Comparison of ENCODE assay signal across 8 cellular contexts in the genomic region with DNA sequence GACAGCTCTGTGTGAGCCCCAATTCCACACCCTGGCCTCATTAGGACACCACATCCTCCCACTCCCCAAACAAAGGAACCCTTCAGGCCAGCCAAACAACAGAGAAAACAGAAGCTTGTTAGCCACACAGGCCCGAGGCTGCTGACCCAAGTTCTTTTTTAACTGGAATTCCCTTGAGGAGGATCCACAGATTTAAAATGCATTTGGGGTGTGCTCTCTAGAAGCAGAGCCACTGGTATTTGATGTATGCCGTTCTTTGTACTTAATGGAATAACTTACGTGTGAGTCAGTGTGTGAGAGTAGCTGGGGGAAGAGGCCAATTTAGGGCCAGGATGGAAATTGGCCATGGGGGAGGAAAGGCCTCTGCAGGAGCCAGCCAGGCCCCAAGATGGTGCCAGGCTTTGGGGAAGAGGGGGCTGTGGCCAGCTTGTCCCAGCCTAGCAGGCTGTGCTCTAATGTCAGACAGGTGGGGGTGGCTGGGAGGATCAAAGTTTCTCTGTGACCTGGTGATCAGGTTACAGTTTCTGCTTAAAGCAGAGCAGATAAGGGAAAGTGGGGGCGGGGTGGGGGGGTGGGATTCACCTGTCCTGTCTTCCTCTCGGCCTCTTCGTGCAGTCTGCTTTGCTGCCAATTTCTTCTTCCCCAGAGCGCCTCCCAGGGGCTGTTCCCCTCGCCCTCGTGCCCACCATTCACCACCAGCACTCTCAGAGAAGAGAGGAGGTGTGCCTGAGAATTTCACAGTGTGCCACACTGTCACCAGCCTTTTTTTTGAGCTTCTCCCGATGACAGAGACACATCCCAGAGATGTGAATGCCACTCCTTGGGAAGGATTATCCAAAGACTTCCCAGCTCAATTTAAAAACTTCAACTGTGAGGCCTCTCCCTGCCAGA. TPM values are rescaled to one million over a fixed set of nuclear protein-coding genes. Genes with fewer than 3 reads are reported as not detected.
A peak's percentile ranks its signal among the peaks of the same experiment; 100 is the strongest.
DNase-seq lines count a peak whose midpoint lies in the region; ATAC-seq and TF ChIP-seq lines count a peak whose summit lies in the region.

No MANE protein-coding gene starts in this region.

- TF ChIP-seq CTCF in AG04450 (IDR thresholded peaks at IDR 0.05; ENCODE audit: low read depth, low read length) (no peak), coronary artery (IDR thresholded peaks at IDR 0.05) (no peak), left lung (IDR thresholded peaks at IDR 0.05) (no peak), upper lobe of left lung (IDR thresholded peaks at IDR 0.05) (no peak), CD14-positive monocyte (IDR thresholded peaks at IDR 0.05) (no peak)

- CTCF ChIA-PET in AG04450 (lab: Charles Lee) = interaction anchor here (0.6 to 1.8 kb wide), 6 partner anchors 14 to 425 kb away, joined by 3 to 13 read pairs (median 5); partner anchors contain the start of gene RASD1
- CTCF ChIA-PET in activated CD4-positive, alpha-beta memory T cell treated with anti-CD3 and anti-CD28 coated beads for 36 hours (lab: Charles Lee) = interaction anchor here (0.9 to 1.4 kb wide), 5 partner anchors 22 to 129 kb away, joined by 3 to 4 read pairs (median 3); no protein-coding TSS in a partner anchor

- POLR2A ChIA-PET in AG04450 (lab: Yijun Ruan, JAX) = interaction anchor here (0.6 to 1.6 kb wide), 6 partner anchors 14 to 684 kb away, joined by 3 to 7 read pairs (median 4); partner anchors contain the start of genes DRC3, FLCN and TOM1L2
- POLR2A ChIA-PET in activated CD4-positive, alpha-beta memory T cell treated with anti-CD3 and anti-CD28 coated beads for 36 hours (lab: Charles Lee) = no interaction called here

- H3K27ac Mint-ChIP-seq in CD14-positive monocyte = peak overlapping the region in 2 of 7 donors; percentile 61 to 85
- no peak overlapping the region for H3K27ac Mint-ChIP-seq in activated CD4-positive, alpha-beta memory T cell treated with anti-CD3 and anti-CD28 coated beads for 36 hours

- H3K4me1 ChIP-seq in left lung (peaks cover 20 to 43% of the 10 kb centered on the region in 2 donors), upper lobe of left lung (peaks cover 20 to 41% (median 31%) of the 10 kb centered on the region in 4 donors)

- intact Hi-C loops in left lung (cut with DNase I) (no loop called here), CD14-positive monocyte (cut with micrococcal nuclease) (no loop called here)
- intact Hi-C loops in activated CD4-positive, alpha-beta memory T cell treated with anti-CD3 and anti-CD28 coated beads for 36 hours (cut with micrococcal nuclease) = no loop called here

- peaks cover 5 to 12% of the 10 kb centered on the region in 2 donors for H3K36me3 Mint-ChIP-seq in CD14-positive monocyte
- no peaks in the 10 kb centered on the region for H3K36me3 Mint-ChIP-seq in activated CD4-positive, alpha-beta memory T cell treated with anti-CD3 and anti-CD28 coated beads for 36 hours

- no peak overlapping the region for H3K4me3 Mint-ChIP-seq in CD14-positive monocyte
- H3K4me3 Mint-ChIP-seq in activated CD4-positive, alpha-beta memory T cell treated with anti-CD3 and anti-CD28 coated beads for 36 hours = no peak overlapping the region

- peaks cover 0 to 3% (median 2%) of the 10 kb centered on the region in 3 donors for H3K27me3 Mint-ChIP-seq in CD14-positive monocyte (ENCODE audit: low read depth in 3 of 3)
- H3K27me3 Mint-ChIP-seq in activated CD4-positive, alpha-beta memory T cell treated with anti-CD3 and anti-CD28 coated beads for 36 hours = no peaks in the 10 kb centered on the region

- WGBS in upper lobe of left lung, 2 donors = 69 to 75% methylated on average over 9 to 10 of the region's 10 CpGs

- TF ChIP-seq EP300 in upper lobe of left lung (IDR thresholded peaks at IDR 0.05) = no peak

- H3K4me1 Mint-ChIP-seq in CD14-positive monocyte = peaks cover 25% of the 10 kb centered on the region
- H3K4me1 Mint-ChIP-seq in activated CD4-positive, alpha-beta memory T cell treated with anti-CD3 and anti-CD28 coated beads for 36 hours (ENCODE audit: low read depth) = peaks cover 4% of the 10 kb centered on the region

- H3K36me3 ChIP-seq in left lung (no peaks in the 10 kb centered on the region), upper lobe of left lung (no peaks in the 10 kb centered on the region)

- H3K9me3 ChIP-seq in AG04450 (ENCODE audit: control insufficient read depth, insufficient read depth, low read length) (no peaks in the 10 kb centered on the region), left lung (no peaks in the 10 kb centered on the region), upper lobe of left lung (no peaks in the 10 kb centered on the region)

- no peak for TF ChIP-seq POLR2A in upper lobe of left lung (IDR thresholded peaks at IDR 0.05)

- ATAC-seq in left lung = peak; percentile 74
- ATAC-seq in upper lobe of left lung (ENCODE audit: low FRiP score in 2 of 2) = peak; percentile 70 to 74

- H3K27ac ChIP-seq in AG04450 (ENCODE audit: low read depth, low read length) = peak overlapping the region; percentile 92
- H3K27ac ChIP-seq in coronary artery = peak overlapping the region; percentile 37 to 67
- H3K27ac ChIP-seq in left lung = peak overlapping the region; percentile 24 to 72
- H3K27ac ChIP-seq in upper lobe of left lung = peak overlapping the region; percentile 44 to 57 (median 54)

- DNase-seq in AG04450 (ENCODE audit: low read depth, low spot score) = peak; percentile 81
- DNase-seq in LoVo (ENCODE audit: low spot score) = peak; percentile 83
- no peak for DNase-seq in coronary artery (ENCODE audit: low spot score)
- no peak for DNase-seq in left lung
- no peak for DNase-seq in upper lobe of left lung
- DNase-seq in stimulated activated CD4-positive, alpha-beta T cell treated with anti-CD3 and anti-CD28 coated beads, Interleukin-4, amount 100 ng/mL, for 1 hour = no peak
- no peak for DNase-seq in CD14-positive monocyte (ENCODE audit: low spot score)
- no peak for DNase-seq in activated CD4-positive, alpha-beta memory T cell treated with anti-CD3 and anti-CD28 coated beads for 36 hours

- no peak overlapping the region for H3K4me3 ChIP-seq in AG04450 (ENCODE audit: low read depth, low read length)
- no peak overlapping the region for H3K4me3 ChIP-seq in coronary artery
- H3K4me3 ChIP-seq in left lung = no peak overlapping the region
- no peak overlapping the region for H3K4me3 ChIP-seq in upper lobe of left lung

- H3K27me3 ChIP-seq in AG04450 (ENCODE audit: control insufficient read depth, insufficient read depth, low read length) = no peaks in the 10 kb centered on the region
- H3K27me3 ChIP-seq in left lung = no peaks in the 10 kb centered on the region
- no peaks in the 10 kb centered on the region for H3K27me3 ChIP-seq in upper lobe of left lung

- H3K9me3 Mint-ChIP-seq in CD14-positive monocyte = peaks cover 0 to 11% (median 7%) of the 10 kb centered on the region in 7 donors
- H3K9me3 Mint-ChIP-seq in activated CD4-positive, alpha-beta memory T cell treated with anti-CD3 and anti-CD28 coated beads for 36 hours = no peaks in the 10 kb centered on the region

RNA-seq across cellular contexts. Expression of gene TOM1L2, which starts 50.8 kb away (rescaled TPM):
- polyA plus RNA-seq in AG04450 (2011; rRNA removed) (24.1 and 25.5 TPM in 2 replicates), CD14-positive monocyte (1 to 10 TPM; 1.7 to 2.8 TPM)
- polyA minus RNA-seq in AG04450 (2011; rRNA and poly(A)+ RNA removed) = 34.5 and 37.5 TPM in 2 replicates
- total RNA-seq in left lung (10 to 100 TPM; 56.4 to 71.2 TPM), upper lobe of left lung (100 to 1,000 TPM in 1 of 6 donors, 10 to 100 TPM in 5; 54.2 to 134 (median 72.9) TPM)
- 10 to 100 TPM; 11.1 to 12.7 TPM for total RNA-seq in activated CD4-positive, alpha-beta memory T cell treated with anti-CD3 and anti-CD28 coated beads for 36 hours

RNA-seq across cellular contexts. Expression of gene DRC3, which starts 51.2 kb away (rescaled TPM):
- polyA plus RNA-seq in AG04450 (2011; rRNA removed) (0.52 and 0.77 TPM in 2 replicates), CD14-positive monocyte (under 1 TPM; 0.39 to 0.58 TPM)
- 0.43 and 1.6 TPM in 2 replicates for polyA minus RNA-seq in AG04450 (2011; rRNA and poly(A)+ RNA removed)
- total RNA-seq in left lung (1 to 10 TPM; 3.6 to 7.6 TPM), upper lobe of left lung (10 to 100 TPM in 4 of 6 donors, 1 to 10 TPM in 2; 1.5 to 46.2 (median 11.4) TPM)
- under 1 TPM; 0.34 to 0.52 TPM for total RNA-seq in activated CD4-positive, alpha-beta memory T cell treated with anti-CD3 and anti-CD28 coated beads for 36 hours

Comparison
In these comparisons a context has a peak if more than half of its experiments do, and no peak if none do; other contexts are left out.
1. DNase-seq: peak in AG04450 (single experiment) and LoVo (single experiment); none in coronary artery (single experiment), left lung (0 of 2), upper lobe of left lung (0 of 2), stimulated activated CD4-positive, alpha-beta T cell treated with anti-CD3 and anti-CD28 coated beads, Interleukin-4, amount 100 ng/mL, for 1 hour (single experiment), CD14-positive monocyte (single experiment) and activated CD4-positive, alpha-beta memory T cell treated with anti-CD3 and anti-CD28 coated beads for 36 hours (single experiment).
2. RNA of gene TOM1L2, which starts 50.8 kb away (total RNA-seq): 54.2 to 134 TPM in upper lobe of left lung and 56.4 to 71.2 TPM in left lung; 11.1 to 12.7 TPM in activated CD4-positive, alpha-beta memory T cell treated with anti-CD3 and anti-CD28 coated beads for 36 hours; every median in the first group is over 4 times any median in the second.
3. Peak in every context shown above with its lines, with median percentiles within 50 percentile points of each other: H3K27ac ChIP-seq.